ENCODE assay signal across 17 cellular contexts in the genomic region with DNA sequence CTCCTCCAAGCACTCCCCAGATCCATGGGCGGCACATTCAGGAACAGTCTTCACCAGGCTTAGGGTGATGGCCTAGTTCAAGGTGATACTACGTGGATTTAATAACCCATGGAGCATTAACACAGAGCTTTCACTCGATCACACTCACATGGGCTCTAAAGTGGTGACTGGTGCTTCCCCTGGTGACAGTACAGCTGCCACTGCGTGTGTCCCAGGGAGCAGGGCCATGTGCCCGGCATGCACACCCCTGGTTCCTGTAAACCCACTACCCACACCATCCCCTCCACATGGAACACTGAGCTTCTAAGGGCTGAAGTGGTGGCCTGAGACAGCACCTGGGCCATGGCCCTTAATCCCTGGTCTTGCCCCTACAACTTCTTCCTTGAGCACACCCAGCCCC.
"Had no signal": no experiment of that assay in that cellular context is flagged by ENCODE, and none has a peak within 500 bp of the region (broad histone marks: within the 10 kb centered on the region; RNA-seq: fewer than 3 reads in every experiment).

No MANE protein-coding gene starts in this region.

- H3K27me3 ChIP-seq: hepatocyte, neutrophil, right lobe of liver, SJCRH30, tibial nerve had no signal

- H3K4me1 ChIP-seq: SJCRH30 had no signal

- H3K27me3 Mint-ChIP-seq: activated CD8-positive, alpha-beta memory T cell treated with anti-CD3 and anti-CD28 coated beads, Interleukin-2, amount 10 ng/mL, durations not matched to agents 7 days and 5 days; activated naive CD8-positive, alpha-beta T cell treated with anti-CD3 and anti-CD28 coated beads, Interleukin-2, amount 10 ng/mL, durations not matched to agents 7 days and 5 days; naive thymus-derived CD4-positive, alpha-beta T cell had no signal

- H3K27ac Mint-ChIP-seq: activated CD8-positive, alpha-beta memory T cell treated with anti-CD3 and anti-CD28 coated beads, Interleukin-2, amount 10 ng/mL, durations not matched to agents 7 days and 5 days; activated naive CD8-positive, alpha-beta T cell treated with anti-CD3 and anti-CD28 coated beads, Interleukin-2, amount 10 ng/mL, durations not matched to agents 7 days and 5 days; naive thymus-derived CD4-positive, alpha-beta T cell; progenitor cell of endocrine pancreas; T-helper 2 cell treated with Interferon-gamma antibody and Interleukin-4, amounts not matched to agents 5 μg/mL and 100 μg/mL, for 36 hours had no signal

- H3K4me3 Mint-ChIP-seq: activated CD8-positive, alpha-beta memory T cell treated with anti-CD3 and anti-CD28 coated beads, Interleukin-2, amount 10 ng/mL, durations not matched to agents 7 days and 5 days; activated naive CD8-positive, alpha-beta T cell treated with anti-CD3 and anti-CD28 coated beads, Interleukin-2, amount 10 ng/mL, durations not matched to agents 7 days and 5 days; activated T-cell treated with anti-CD3 and anti-CD28 coated beads, Interleukin-2, amount 50 U/mL, for 4 hours; naive thymus-derived CD4-positive, alpha-beta T cell; T-helper 2 cell treated with Interferon-gamma antibody and Interleukin-4, amounts not matched to agents 5 μg/mL and 100 μg/mL, for 36 hours had no signal

- ATAC-seq: activated CD4-positive, CD25-positive, alpha-beta regulatory T cell treated with anti-CD3 and anti-CD28 coated beads, Interleukin-2, amount 50 U/mL, for 24 hours; activated CD8-positive, alpha-beta memory T cell treated with anti-CD3 and anti-CD28 coated beads, Interleukin-2, amount 10 ng/mL, durations not matched to agents 7 days and 5 days; activated T-cell treated with anti-CD3 and anti-CD28 coated beads, Interleukin-2, amount 50 U/mL, for 4 hours; naive thymus-derived CD4-positive, alpha-beta T cell had no signal

- H3K27ac ChIP-seq: hepatocyte, neutrophil, right lobe of liver, SJCRH30, tibial nerve had no signal

- H3K9me3 ChIP-seq: neutrophil, right lobe of liver, SJCRH30, tibial nerve had no signal

- H3K4me1 Mint-ChIP-seq: activated naive CD8-positive, alpha-beta T cell treated with anti-CD3 and anti-CD28 coated beads, Interleukin-2, amount 10 ng/mL, durations not matched to agents 7 days and 5 days had no signal

- H3K9me3 Mint-ChIP-seq: activated naive CD8-positive, alpha-beta T cell treated with anti-CD3 and anti-CD28 coated beads, Interleukin-2, amount 10 ng/mL, durations not matched to agents 7 days and 5 days; activated T-cell treated with anti-CD3 and anti-CD28 coated beads, Interleukin-2, amount 50 U/mL, for 4 hours; naive thymus-derived CD4-positive, alpha-beta T cell; T-helper 2 cell treated with Interferon-gamma antibody and Interleukin-4, amounts not matched to agents 5 μg/mL and 100 μg/mL, for 36 hours had no signal

- H3K4me3 ChIP-seq: hepatocyte, lung, right lobe of liver, SJCRH30, tibial nerve had no signal

- DNase-seq: activated CD4-positive, alpha-beta T cell treated with anti-CD3 and anti-CD28 coated beads, Interleukin-2, amount 50 U/mL, for 4 hours; activated CD8-positive, alpha-beta memory T cell treated with anti-CD3 and anti-CD28 coated beads, Interleukin-2, amount 10 ng/mL, durations not matched to agents 7 days and 5 days; activated naive CD8-positive, alpha-beta T cell treated with anti-CD3 and anti-CD28 coated beads, Interleukin-2, amount 10 ng/mL, durations not matched to agents 7 days and 5 days; activated T-cell treated with anti-CD3 and anti-CD28 coated beads, Interleukin-2, amount 50 U/mL, for 4 hours; erythroblast; kidney glomerular epithelial cell; naive thymus-derived CD4-positive, alpha-beta T cell; SJCRH30; SW 1271 had no signal

- H3K36me3 ChIP-seq: right lobe of liver, SJCRH30 had no signal
